1 cellular context compared by ENCODE assay signal in the genomic region with DNA sequence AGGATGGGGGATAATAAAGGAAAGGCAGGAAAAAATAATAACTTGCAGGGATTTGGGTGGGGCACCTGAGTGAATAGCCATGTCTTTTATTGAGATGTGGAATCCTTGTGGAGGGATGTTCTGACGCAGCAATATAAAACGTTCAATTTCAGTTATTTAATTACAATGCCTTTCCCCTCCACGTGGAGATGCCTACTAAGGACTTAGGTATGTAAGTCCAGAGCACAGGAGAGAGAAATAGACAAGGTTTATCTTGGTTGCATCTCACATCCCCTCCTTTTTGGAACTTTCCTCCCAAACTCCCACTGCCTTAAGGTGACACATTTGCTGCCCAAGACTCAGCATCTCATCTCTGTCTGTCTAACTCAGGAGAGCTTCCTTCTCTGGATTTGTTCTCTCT.
TF ChIP-seq lines count a peak whose summit lies in the region.

No MANE protein-coding gene starts in this region.

TF ChIP-seq in GM12878, 131 proteins besides CTCF, POLR2A, EP300 and RAD21:
- TF ChIP-seq MTA2 (IDR thresholded peaks at IDR 0.05; ENCODE audit: low read depth): no peak
- TF ChIP-seq SPI1 (IDR thresholded peaks at IDR 0.05; ENCODE audit: borderline replicate concordance, insufficient read depth, low read depth, low read length): no peak
- TF ChIP-seq, protein P1, sequence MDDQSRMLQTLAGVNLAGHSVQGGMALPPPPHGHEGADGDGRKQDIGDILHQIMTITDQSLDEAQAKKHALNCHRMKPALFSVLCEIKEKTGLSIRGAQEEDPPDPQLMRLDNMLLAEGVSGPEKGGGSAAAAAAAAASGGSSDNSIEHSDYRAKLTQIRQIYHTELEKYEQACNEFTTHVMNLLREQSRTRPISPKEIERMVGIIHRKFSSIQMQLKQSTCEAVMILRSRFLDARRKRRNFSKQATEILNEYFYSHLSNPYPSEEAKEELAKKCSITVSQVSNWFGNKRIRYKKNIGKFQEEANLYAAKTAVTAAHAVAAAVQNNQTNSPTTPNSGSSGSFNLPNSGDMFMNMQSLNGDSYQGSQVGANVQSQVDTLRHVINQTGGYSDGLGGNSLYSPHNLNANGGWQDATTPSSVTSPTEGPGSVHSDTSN (IDR thresholded peaks at IDR 0.05; ENCODE audit: insufficient replicate concordance, low read depth, low read length): no peak
- no peak for TF ChIP-seq RELA (IDR thresholded peaks at IDR 0.05; ENCODE audit: borderline replicate concordance, partially characterized antibody)
- no peak for TF ChIP-seq WRNIP1 (IDR thresholded peaks at IDR 0.05; ENCODE audit: borderline replicate concordance, low read depth, low read length)
- TF ChIP-seq SRF (IDR thresholded peaks at IDR 0.05; ENCODE audit: low read depth in 2 of 2, low read length in 2 of 2): no peak
- no peak for TF ChIP-seq TCF7 (IDR thresholded peaks at IDR 0.05; ENCODE audit: borderline replicate concordance)
- TF ChIP-seq, protein P2, sequence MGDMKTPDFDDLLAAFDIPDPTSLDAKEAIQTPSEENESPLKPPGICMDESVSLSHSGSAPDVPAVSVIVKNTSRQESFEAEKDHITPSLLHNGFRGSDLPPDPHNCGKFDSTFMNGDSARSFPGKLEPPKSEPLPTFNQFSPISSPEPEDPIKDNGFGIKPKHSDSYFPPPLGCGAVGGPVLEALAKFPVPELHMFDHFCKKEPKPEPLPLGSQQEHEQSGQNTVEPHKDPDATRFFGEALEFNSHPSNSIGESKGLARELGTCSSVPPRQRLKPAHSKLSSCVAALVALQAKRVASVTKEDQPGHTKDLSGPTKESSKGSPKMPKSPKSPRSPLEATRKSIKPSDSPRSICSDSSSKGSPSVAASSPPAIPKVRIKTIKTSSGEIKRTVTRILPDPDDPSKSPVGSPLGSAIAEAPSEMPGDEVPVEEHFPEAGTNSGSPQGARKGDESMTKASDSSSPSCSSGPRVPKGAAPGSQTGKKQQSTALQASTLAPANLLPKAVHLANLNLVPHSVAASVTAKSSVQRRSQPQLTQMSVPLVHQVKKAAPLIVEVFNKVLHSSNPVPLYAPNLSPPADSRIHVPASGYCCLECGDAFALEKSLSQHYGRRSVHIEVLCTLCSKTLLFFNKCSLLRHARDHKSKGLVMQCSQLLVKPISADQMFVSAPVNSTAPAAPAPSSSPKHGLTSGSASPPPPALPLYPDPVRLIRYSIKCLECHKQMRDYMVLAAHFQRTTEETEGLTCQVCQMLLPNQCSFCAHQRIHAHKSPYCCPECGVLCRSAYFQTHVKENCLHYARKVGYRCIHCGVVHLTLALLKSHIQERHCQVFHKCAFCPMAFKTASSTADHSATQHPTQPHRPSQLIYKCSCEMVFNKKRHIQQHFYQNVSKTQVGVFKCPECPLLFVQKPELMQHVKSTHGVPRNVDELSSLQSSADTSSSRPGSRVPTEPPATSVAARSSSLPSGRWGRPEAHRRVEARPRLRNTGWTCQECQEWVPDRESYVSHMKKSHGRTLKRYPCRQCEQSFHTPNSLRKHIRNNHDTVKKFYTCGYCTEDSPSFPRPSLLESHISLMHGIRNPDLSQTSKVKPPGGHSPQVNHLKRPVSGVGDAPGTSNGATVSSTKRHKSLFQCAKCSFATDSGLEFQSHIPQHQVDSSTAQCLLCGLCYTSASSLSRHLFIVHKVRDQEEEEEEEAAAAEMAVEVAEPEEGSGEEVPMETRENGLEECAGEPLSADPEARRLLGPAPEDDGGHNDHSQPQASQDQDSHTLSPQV (IDR thresholded peaks at IDR 0.05): no peak
- TF ChIP-seq, protein P3, sequence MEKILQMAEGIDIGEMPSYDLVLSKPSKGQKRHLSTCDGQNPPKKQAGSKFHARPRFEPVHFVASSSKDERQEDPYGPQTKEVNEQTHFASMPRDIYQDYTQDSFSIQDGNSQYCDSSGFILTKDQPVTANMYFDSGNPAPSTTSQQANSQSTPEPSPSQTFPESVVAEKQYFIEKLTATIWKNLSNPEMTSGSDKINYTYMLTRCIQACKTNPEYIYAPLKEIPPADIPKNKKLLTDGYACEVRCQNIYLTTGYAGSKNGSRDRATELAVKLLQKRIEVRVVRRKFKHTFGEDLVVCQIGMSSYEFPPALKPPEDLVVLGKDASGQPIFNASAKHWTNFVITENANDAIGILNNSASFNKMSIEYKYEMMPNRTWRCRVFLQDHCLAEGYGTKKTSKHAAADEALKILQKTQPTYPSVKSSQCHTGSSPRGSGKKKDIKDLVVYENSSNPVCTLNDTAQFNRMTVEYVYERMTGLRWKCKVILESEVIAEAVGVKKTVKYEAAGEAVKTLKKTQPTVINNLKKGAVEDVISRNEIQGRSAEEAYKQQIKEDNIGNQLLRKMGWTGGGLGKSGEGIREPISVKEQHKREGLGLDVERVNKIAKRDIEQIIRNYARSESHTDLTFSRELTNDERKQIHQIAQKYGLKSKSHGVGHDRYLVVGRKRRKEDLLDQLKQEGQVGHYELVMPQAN (conservative IDR thresholded peaks at IDR 0.05): no peak
- no peak for TF ChIP-seq POLR2AphosphoS2 (IDR thresholded peaks at IDR 0.05; ENCODE audit: low read depth, low read length)
- TF ChIP-seq, protein P4, sequence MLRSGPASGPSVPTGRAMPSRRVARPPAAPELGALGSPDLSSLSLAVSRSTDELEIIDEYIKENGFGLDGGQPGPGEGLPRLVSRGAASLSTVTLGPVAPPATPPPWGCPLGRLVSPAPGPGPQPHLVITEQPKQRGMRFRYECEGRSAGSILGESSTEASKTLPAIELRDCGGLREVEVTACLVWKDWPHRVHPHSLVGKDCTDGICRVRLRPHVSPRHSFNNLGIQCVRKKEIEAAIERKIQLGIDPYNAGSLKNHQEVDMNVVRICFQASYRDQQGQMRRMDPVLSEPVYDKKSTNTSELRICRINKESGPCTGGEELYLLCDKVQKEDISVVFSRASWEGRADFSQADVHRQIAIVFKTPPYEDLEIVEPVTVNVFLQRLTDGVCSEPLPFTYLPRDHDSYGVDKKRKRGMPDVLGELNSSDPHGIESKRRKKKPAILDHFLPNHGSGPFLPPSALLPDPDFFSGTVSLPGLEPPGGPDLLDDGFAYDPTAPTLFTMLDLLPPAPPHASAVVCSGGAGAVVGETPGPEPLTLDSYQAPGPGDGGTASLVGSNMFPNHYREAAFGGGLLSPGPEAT (IDR thresholded peaks at IDR 0.05; ENCODE audit: low read depth): no peak
- no peak for TF ChIP-seq FOXK2 (IDR thresholded peaks at IDR 0.05)
- TF ChIP-seq ZNF24 (IDR thresholded peaks at IDR 0.05): no peak
- TF ChIP-seq SMAD1 (IDR thresholded peaks at IDR 0.05; ENCODE audit: low read depth, partially characterized antibody): no peak
- no peak for TF ChIP-seq POLR2AphosphoS5 (IDR thresholded peaks at IDR 0.05; ENCODE audit: low read length)
- TF ChIP-seq EZH2 (IDR thresholded peaks at IDR 0.05; ENCODE audit: borderline replicate concordance, control insufficient read depth, low read depth, low read length): no peak
- no peak for TF ChIP-seq MYC (IDR thresholded peaks at IDR 0.05; ENCODE audit: insufficient read depth, insufficient read length, insufficient replicate concordance, low read length, severe bottlenecking)
- no peak for TF ChIP-seq CBFB (IDR thresholded peaks at IDR 0.05; ENCODE audit: low read depth)
- no peak for TF ChIP-seq CHD4 (IDR thresholded peaks at IDR 0.05)
- TF ChIP-seq, protein P5, sequence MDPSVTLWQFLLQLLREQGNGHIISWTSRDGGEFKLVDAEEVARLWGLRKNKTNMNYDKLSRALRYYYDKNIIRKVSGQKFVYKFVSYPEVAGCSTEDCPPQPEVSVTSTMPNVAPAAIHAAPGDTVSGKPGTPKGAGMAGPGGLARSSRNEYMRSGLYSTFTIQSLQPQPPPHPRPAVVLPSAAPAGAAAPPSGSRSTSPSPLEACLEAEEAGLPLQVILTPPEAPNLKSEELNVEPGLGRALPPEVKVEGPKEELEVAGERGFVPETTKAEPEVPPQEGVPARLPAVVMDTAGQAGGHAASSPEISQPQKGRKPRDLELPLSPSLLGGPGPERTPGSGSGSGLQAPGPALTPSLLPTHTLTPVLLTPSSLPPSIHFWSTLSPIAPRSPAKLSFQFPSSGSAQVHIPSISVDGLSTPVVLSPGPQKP (IDR thresholded peaks at IDR 0.05; ENCODE audit: low read depth, low read length): no peak
